In the genomic region with DNA sequence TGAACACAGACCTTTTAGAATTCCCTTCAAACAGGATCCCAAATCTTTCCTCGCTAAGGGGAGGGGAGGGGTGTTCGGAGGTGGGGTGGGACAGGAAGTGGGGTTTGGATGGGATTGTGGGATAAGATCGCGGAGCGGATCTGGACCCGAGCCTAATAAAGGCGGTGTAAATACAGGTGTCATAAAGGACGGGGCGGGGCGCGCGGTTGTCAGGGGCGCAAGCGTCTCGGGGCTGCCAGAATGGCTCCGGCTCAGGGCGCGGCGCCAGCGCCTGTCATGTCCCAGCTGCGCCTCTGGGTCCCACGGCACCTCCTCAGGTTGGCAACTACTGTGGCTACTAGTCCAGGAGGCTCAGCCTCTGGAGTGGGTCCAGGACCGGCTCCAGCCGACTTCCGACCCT, we compare ENCODE assay signal across 8 cellular contexts. TPM values are rescaled to one million over a fixed set of nuclear protein-coding genes. Genes with fewer than 3 reads are reported as not detected.
DNase-seq lines count a peak whose midpoint lies in the region; ATAC-seq and TF ChIP-seq lines count a peak whose summit lies in the region.

No MANE protein-coding gene starts in this region.

- H3K4me1 Mint-ChIP-seq in CD4-positive, alpha-beta T cell (ENCODE audit: low read depth): peaks cover 15% of the 10 kb centered on the region
- H3K4me1 Mint-ChIP-seq in activated naive CD4-positive, alpha-beta T cell treated with anti-CD3 and anti-CD28 coated beads for 36 hours (ENCODE audit: low read depth): peaks cover 11% of the 10 kb centered on the region

- peaks cover 18% of the 10 kb centered on the region for H3K27me3 Mint-ChIP-seq in CD4-positive, alpha-beta T cell
- peaks cover 2% of the 10 kb centered on the region for H3K27me3 Mint-ChIP-seq in activated naive CD4-positive, alpha-beta T cell treated with anti-CD3 and anti-CD28 coated beads for 36 hours (ENCODE audit: low read depth)

- POLR2A ChIA-PET in CD4-positive, alpha-beta T cell (lab: Charles Lee): interaction anchor here (0.6 to 3.1 kb wide), 2 partner anchors 9 to 109 kb away, joined by 4 to 12 read pairs; no protein-coding TSS in a partner anchor

- H3K9me3 Mint-ChIP-seq in CD4-positive, alpha-beta T cell: no peaks in the 10 kb centered on the region
- no peaks in the 10 kb centered on the region for H3K9me3 Mint-ChIP-seq in activated naive CD4-positive, alpha-beta T cell treated with anti-CD3 and anti-CD28 coated beads for 36 hours

- peak overlapping the region; percentile 34 for H3K4me3 Mint-ChIP-seq in CD4-positive, alpha-beta T cell
- H3K4me3 Mint-ChIP-seq in activated naive CD4-positive, alpha-beta T cell treated with anti-CD3 and anti-CD28 coated beads for 36 hours: peak overlapping the region; percentile 54

- H3K27me3 ChIP-seq in CD4-positive, alpha-beta T cell (ENCODE audit: control insufficient read depth, insufficient read depth, low read length): peaks cover 9% of the 10 kb centered on the region
- no peaks in the 10 kb centered on the region for H3K27me3 ChIP-seq in left ventricle myocardium inferior (ENCODE audit: low read depth)
- H3K27me3 ChIP-seq in rectal smooth muscle tissue (ENCODE audit: control insufficient read depth, insufficient read depth, low read length): no peaks in the 10 kb centered on the region
- H3K27me3 ChIP-seq in Karpas-422 (ENCODE audit: low read length): no peaks in the 10 kb centered on the region

- no peaks in the 10 kb centered on the region for H3K79me2 ChIP-seq in Karpas-422 (ENCODE audit: low read length)

- H3K27ac Mint-ChIP-seq in CD4-positive, alpha-beta T cell: no peak overlapping the region
- no peak overlapping the region for H3K27ac Mint-ChIP-seq in activated naive CD4-positive, alpha-beta T cell treated with anti-CD3 and anti-CD28 coated beads for 36 hours

- no peak for TF ChIP-seq CTCF in CD4-positive, alpha-beta T cell (IDR thresholded peaks at IDR 0.05)
- TF ChIP-seq CTCF in LNCaP clone FGC (IDR thresholded peaks at IDR 0.05; ENCODE audit: control insufficient read depth, extremely low read depth, insufficient read depth): no peak
- TF ChIP-seq CTCF in left ventricle myocardium inferior (IDR thresholded peaks at IDR 0.05; ENCODE audit: borderline replicate concordance): peak; percentile 38

- H3K9me2 ChIP-seq in Karpas-422 (replicated peaks; ENCODE audit: insufficient read depth, low read length): no peaks in the 10 kb centered on the region

- no peaks in the 10 kb centered on the region for H3K36me3 Mint-ChIP-seq in CD4-positive, alpha-beta T cell (ENCODE audit: low read depth)
- H3K36me3 Mint-ChIP-seq in activated naive CD4-positive, alpha-beta T cell treated with anti-CD3 and anti-CD28 coated beads for 36 hours (ENCODE audit: low read depth): no peaks in the 10 kb centered on the region

- intact Hi-C loops in CD4-positive, alpha-beta T cell (cut with DNase I, micrococcal nuclease): no loop called here
- intact Hi-C loops in activated naive CD4-positive, alpha-beta T cell treated with anti-CD3 and anti-CD28 coated beads for 36 hours (cut with micrococcal nuclease): no loop called here
- intact Hi-C loops in left ventricle myocardium inferior (cut with micrococcal nuclease): no loop called here

- no peak overlapping the region for H3K9ac ChIP-seq in rectal smooth muscle tissue (ENCODE audit: low read length)
- no peak overlapping the region for H3K9ac ChIP-seq in Karpas-422 (ENCODE audit: low read length)

- H3K36me3 ChIP-seq in left ventricle myocardium inferior (no peaks in the 10 kb centered on the region), rectal smooth muscle tissue (ENCODE audit: control insufficient read depth, insufficient read depth, low read length) (no peaks in the 10 kb centered on the region), Karpas-422 (ENCODE audit: insufficient read depth, low read length) (no peaks in the 10 kb centered on the region)

- H4K20me1 ChIP-seq in Karpas-422 (ENCODE audit: insufficient read depth, low read depth, low read length): no peaks in the 10 kb centered on the region

- H3K9me3 ChIP-seq in CD4-positive, alpha-beta T cell (ENCODE audit: control insufficient read depth, low read length): no peaks in the 10 kb centered on the region
- H3K9me3 ChIP-seq in left ventricle myocardium inferior (replicated peaks) (no peaks in the 10 kb centered on the region), Karpas-422 (ENCODE audit: low read length) (no peaks in the 10 kb centered on the region)

- CTCF ChIA-PET in CD4-positive, alpha-beta T cell (lab: Charles Lee): interaction anchor here (1.0 kb wide), 1 partner anchor 148 kb away, joined by 3 read pairs; no protein-coding TSS in a partner anchor
- CTCF ChIA-PET in activated naive CD4-positive, alpha-beta T cell treated with anti-CD3 and anti-CD28 coated beads for 36 hours (lab: Charles Lee): interaction anchor here (0.6 to 0.7 kb wide), 2 partner anchors 22 to 44 kb away, joined by 3 read pairs; no protein-coding TSS in a partner anchor

- H3K4me2 ChIP-seq in Karpas-422 (ENCODE audit: low read depth, low read length, poor library complexity, severe bottlenecking): no peak overlapping the region

- H3K4me3 ChIP-seq in LNCaP clone FGC (ENCODE audit: low read depth, low read length): peak overlapping the region; percentile 41
- H3K4me3 ChIP-seq in left ventricle myocardium inferior: peak overlapping the region; percentile 71
- H3K4me3 ChIP-seq in rectal smooth muscle tissue (ENCODE audit: low read length): peak overlapping the region; percentile 60
- H3K4me3 ChIP-seq in Karpas-422 (ENCODE audit: low read length): no peak overlapping the region

- no peak overlapping the region for H2AFZ ChIP-seq in Karpas-422 (ENCODE audit: low read length)

- peak in 5 of 10 experiments; percentile 6 to 40 (median 16) for DNase-seq in CD4-positive, alpha-beta T cell
- peak; percentile 67 for DNase-seq in LNCaP clone FGC (ENCODE audit: low read depth)
- DNase-seq in activated naive CD4-positive, alpha-beta T cell treated with anti-CD3 and anti-CD28 coated beads for 36 hours: peak; percentile 52
- DNase-seq in left ventricle myocardium inferior: peak; percentile 82
- no peak for DNase-seq in NK-92 treated with Interleukin-12 subunit alpha and Interleukin-12 subunit beta, amount 100 ng/mL, for 24 hours (lab: John Stamatoyannopoulos, UW)
- no peak for DNase-seq in Karpas-422
- DNase-seq in amniotic stem cell (lab: John Stamatoyannopoulos, UW): no peak

- peak; percentile 79 for ATAC-seq in CD4-positive, alpha-beta T cell (ENCODE audit: poor library complexity)

- H3K4me1 ChIP-seq in left ventricle myocardium inferior (peaks cover 18% of the 10 kb centered on the region), rectal smooth muscle tissue (ENCODE audit: control insufficient read depth, insufficient read depth, low read length) (peaks cover 3% of the 10 kb centered on the region), Karpas-422 (ENCODE audit: low read length) (no peaks in the 10 kb centered on the region)

- H3K27ac ChIP-seq in CD4-positive, alpha-beta T cell (ENCODE audit: low read depth, low read length): no peak overlapping the region
- H3K27ac ChIP-seq in left ventricle myocardium inferior (replicated peaks) (peak overlapping the region; percentile 16), rectal smooth muscle tissue (ENCODE audit: low read depth, low read length) (no peak overlapping the region), Karpas-422 (ENCODE audit: low read length) (no peak overlapping the region)

RNA-seq across cellular contexts. Expression of a gene that starts 59.8 kb away (rescaled TPM):
- total RNA-seq in CD4-positive, alpha-beta T cell: not detected
- total RNA-seq in activated naive CD4-positive, alpha-beta T cell treated with anti-CD3 and anti-CD28 coated beads for 36 hours: under 1 TPM; 0.14 to 0.15 TPM
- not detected for total RNA-seq in left ventricle myocardium inferior
- not detected in 2 replicates for total RNA-seq in Karpas-422 (2014; rRNA removed; shearing (Covaris generic); ENCODE audit: low replicate concordance)

Comparison
In these comparisons a context has a peak if more than half of its experiments do, and no peak if none do; other contexts are left out.
1. DNase-seq: peak in LNCaP clone FGC (single experiment), activated naive CD4-positive, alpha-beta T cell treated with anti-CD3 and anti-CD28 coated beads for 36 hours (single experiment) and left ventricle myocardium inferior (single experiment); none in NK-92 treated with Interleukin-12 subunit alpha and Interleukin-12 subunit beta, amount 100 ng/mL, for 24 hours (single experiment), Karpas-422 (single experiment) and amniotic stem cell (single experiment).